Comparison of ENCODE assay signal across 14 cellular contexts in the genomic region with DNA sequence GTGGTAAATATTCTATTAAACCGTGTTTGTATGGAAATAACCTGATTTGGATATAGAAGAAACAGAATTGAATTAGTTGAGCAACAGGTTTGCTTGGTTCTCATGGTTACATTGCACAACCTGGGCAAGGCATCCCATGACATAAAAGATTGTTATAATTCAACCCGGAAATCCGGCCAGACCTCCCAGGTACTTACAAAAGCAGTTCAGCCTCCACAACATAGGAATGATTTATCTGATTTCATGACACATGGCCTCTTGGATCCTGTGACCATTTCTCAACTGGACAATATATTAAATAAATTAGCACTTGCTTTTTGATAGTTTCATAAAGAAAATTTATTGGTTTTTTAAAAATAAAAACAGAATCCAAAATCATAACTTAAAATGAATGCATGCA. TPM values are rescaled to one million over a fixed set of nuclear protein-coding genes. Genes with fewer than 3 reads are reported as not detected.
DNase-seq lines count a peak whose midpoint lies in the region; ATAC-seq, FAIRE-seq and TF ChIP-seq lines count a peak whose summit lies in the region.
"Had no signal": no experiment of that assay in that cellular context is flagged by ENCODE, and none has a peak within 500 bp of the region (broad histone marks: within the 10 kb centered on the region; RNA-seq: fewer than 3 reads in every experiment).

No MANE protein-coding gene starts in this region.

- peak; percentile 29 to 71; a peak in 2 of 4 replicates for TF ChIP-seq EP300 in HepG2 (IDR thresholded peaks at IDR 0.05; ENCODE audit: low read depth in 2 of 2, low read length in 2 of 2)
- TF ChIP-seq EP300 in HepG2 (CRISPR knock-in tag; IDR thresholded peaks at IDR 0.05; ENCODE audit: borderline replicate concordance): no peak

- H3K9ac ChIP-seq in MM.1S (ENCODE audit: low read length): no peak overlapping the region
- no peak overlapping the region for H3K9ac ChIP-seq in mammary epithelial cell (ENCODE audit: insufficient read depth, low read length)
- H3K9ac ChIP-seq in HepG2 (ENCODE audit: insufficient read depth, low read depth, low read length): no peak overlapping the region

- POLR2A ChIA-PET in HepG2 (lab: Yijun Ruan, JAX): interaction anchor here (2.1 kb wide), 1 partner anchor 54 kb away, joined by 5 read pairs; no protein-coding TSS in a partner anchor

- H2AFZ ChIP-seq in MM.1S (ENCODE audit: low read length) (no peak overlapping the region), mammary epithelial cell (ENCODE audit: low read depth, low read length) (no peak overlapping the region), HepG2 (ENCODE audit: low read length) (no peak overlapping the region)

- in situ Hi-C loops in mammary epithelial cell (cut with MboI; ENCODE audit: low sequenced_read_pairs in 2 of 2): no loop called here
- in situ Hi-C loops in HepG2 (cut with HindIII; ENCODE audit: extremely low pct_ligation_motif_present, low pct_unique_long_range_greater_than_20kb): no loop called here

- WGBS in mammary epithelial cell (ENCODE audit: low coverage, missing lambda C conversion rate): 0% methylated on average over 3 of the region's 3 CpGs
- 16% methylated on average over 3 of the region's 3 CpGs for WGBS in HepG2 (ENCODE audit: low lambda C conversion rate)

- H3K4me2 ChIP-seq in MM.1S (ENCODE audit: low read depth, low read length) (no peak overlapping the region), mammary epithelial cell (ENCODE audit: insufficient read depth, low read depth, low read length) (peak overlapping the region; percentile 5), HepG2 (ENCODE audit: low read depth, low read length) (no peak overlapping the region)

- H3K27me3 ChIP-seq in MM.1S (replicated peaks; ENCODE audit: insufficient read depth, low read length): no peaks in the 10 kb centered on the region
- H3K27me3 ChIP-seq in mammary epithelial cell (ENCODE audit: insufficient read depth, low read length): no peaks in the 10 kb centered on the region
- H3K27me3 ChIP-seq in HepG2 (ENCODE audit: control insufficient read depth in 1 of 2, insufficient read depth in 2 of 2, low read length in 2 of 2): no peaks in the 10 kb centered on the region

- peak overlapping the region; percentile 22; the same call in 1 of the 2 replicates for H3K27ac ChIP-seq in MM.1S (ENCODE audit: low read length)
- peak overlapping the region; percentile 58 for H3K27ac ChIP-seq in mammary epithelial cell (ENCODE audit: insufficient read depth, low read depth, low read length)
- H3K27ac ChIP-seq in HepG2 (ENCODE audit: extremely low read length, insufficient read depth, low read length): peak overlapping the region; percentile 62
- H3K27ac ChIP-seq: coronary artery had no signal

- TF ChIP-seq POLR2A in HepG2 (IDR thresholded peaks at IDR 0.05; ENCODE audit: insufficient read depth in 1 of 2, low read depth in 2 of 2, low read length in 2 of 2): no peak

- BruUV-seq in mammary epithelial cell (replicated peaks; lab: Mats Ljungman, UMichigan) (no TSS peak), HepG2 (replicated peaks; lab: Mats Ljungman, UMichigan) (no TSS peak)

- H4K20me1 ChIP-seq in MM.1S (ENCODE audit: insufficient read depth, low read length): no peaks in the 10 kb centered on the region
- no peaks in the 10 kb centered on the region for H4K20me1 ChIP-seq in mammary epithelial cell (ENCODE audit: insufficient read depth, low read length)
- no peaks in the 10 kb centered on the region for H4K20me1 ChIP-seq in HepG2 (ENCODE audit: insufficient read depth, low read length)

- no peak for FAIRE-seq in HepG2 (lab: Jason Lieb, UNC)
- FAIRE-seq in D721Med (lab: Jason Lieb, UNC): no peak

- no peaks in the 10 kb centered on the region for H3K36me3 ChIP-seq in MM.1S (replicated peaks; ENCODE audit: insufficient read depth, low read length)
- H3K36me3 ChIP-seq in mammary epithelial cell (ENCODE audit: insufficient read depth, low read length): no peaks in the 10 kb centered on the region
- no peaks in the 10 kb centered on the region for H3K36me3 ChIP-seq in HepG2 (replicated peaks in 1 of 2; ENCODE audit: control insufficient read depth in 1 of 2, insufficient read depth in 2 of 2, low read length in 2 of 2)

- H3K79me2 ChIP-seq in MM.1S (ENCODE audit: low read length) (no peaks in the 10 kb centered on the region), mammary epithelial cell (ENCODE audit: insufficient read depth, low read length) (no peaks in the 10 kb centered on the region), HepG2 (ENCODE audit: insufficient read depth, low read length) (no peaks in the 10 kb centered on the region)

- H3K4me3 ChIP-seq in MM.1S (ENCODE audit: low read length) (no peak overlapping the region), mammary epithelial cell (replicated peaks in 1 of 3; ENCODE audit: insufficient read depth in 1 of 3, low read depth in 2 of 3, low read length in 3 of 3) (no peak overlapping the region), HepG2 (replicated peaks in 1 of 3; ENCODE audit: insufficient read depth in 1 of 3, low read depth in 2 of 3, low read length in 3 of 3) (no peak overlapping the region)
- H3K4me3 ChIP-seq: coronary artery had no signal

- no peaks in the 10 kb centered on the region for H3K9me2 ChIP-seq in MM.1S (replicated peaks; ENCODE audit: insufficient read depth, low read length)

- intact Hi-C loops in mammary epithelial cell (cut with micrococcal nuclease) (loop anchor here (5.0 kb wide), 1 partner anchor 55 kb away; the partner anchor contains the start of gene PTPN12), HepG2 (cut with micrococcal nuclease; ENCODE audit: unreplicated experiment) (no loop called here)

- no peaks in the 10 kb centered on the region for H3F3A ChIP-seq in MM.1S (ENCODE audit: insufficient read depth, low read length)

- H3K4me1 ChIP-seq in MM.1S (ENCODE audit: low read length) (peaks cover 5% of the 10 kb centered on the region; the same call in 1 of the 2 replicates), mammary epithelial cell (ENCODE audit: insufficient read depth, low read length) (peaks cover 5% of the 10 kb centered on the region), HepG2 (ENCODE audit: insufficient read depth, low read length) (peaks cover 54% of the 10 kb centered on the region)

- TF ChIP-seq CTCF in MM.1S (IDR thresholded peaks at IDR 0.05; ENCODE audit: low read length) (no peak), mammary epithelial cell (conservative IDR thresholded peaks at IDR 0.05 in 1 of 2, IDR thresholded peaks at IDR 0.05 in 1 of 2; ENCODE audit: extremely low read depth in 1 of 2, insufficient read depth in 1 of 2, low read depth in 1 of 2, low read length in 2 of 2) (no peak), HepG2 (CRISPR knock-in tag; IDR thresholded peaks at IDR 0.05) (no peak), D721Med (IDR thresholded peaks at IDR 0.05; ENCODE audit: insufficient read depth, missing control alignments) (no peak)

- dilution Hi-C loops in mammary epithelial cell (cut with HindIII; ENCODE audit: low sequenced_read_pairs): no loop called here

- ATAC-seq in HepG2 (peak; percentile 24; the same call in 1 of the 3 replicates), HG03095 (IDR thresholded peaks at IDR 0.05; ENCODE audit: unreplicated experiment) (no peak)
- ATAC-seq: WTC11 had no signal

- DNase-seq in AG20443 (ENCODE audit: low spot score): peak; percentile 13
- DNase-seq in MM.1S: no peak
- peak; percentile 85 for DNase-seq in mammary epithelial cell
- DNase-seq in HepG2 (ENCODE audit: low spot score): peak; percentile 84
- no peak for DNase-seq in NCI-H2227 treated with DMSO at 0.1 percent for 48 hours (lab: John Stamatoyannopoulos, UW)
- DNase-seq in D721Med (ENCODE audit: insufficient read length, low spot score): no peak
- DNase-seq in NCI-H2107 treated with DMSO at 0.1 percent for 48 hours (lab: John Stamatoyannopoulos, UW; ENCODE audit: unreplicated experiment): no peak
- DNase-seq: activated effector memory CD4-positive, alpha-beta T cell treated with Interleukin-2 at 50 U/mL for 16 hours; naive B cell; NCI-H187; stimulated activated CD8-positive, alpha-beta memory T cell treated with anti-CD3 and anti-CD28 coated beads, Interleukin-4, amount 100 ng/mL, for 48 hours had no signal

- H3K9me3 ChIP-seq in MM.1S (replicated peaks; ENCODE audit: insufficient read depth, low read length) (no peaks in the 10 kb centered on the region), mammary epithelial cell (replicated peaks; ENCODE audit: insufficient read depth, low read length) (no peaks in the 10 kb centered on the region), HepG2 (ENCODE audit: low read length) (no peaks in the 10 kb centered on the region)

- TF ChIP-seq RAD21 in HepG2 (CRISPR knock-in tag; IDR thresholded peaks at IDR 0.05): no peak

- CTCF ChIA-PET in mammary epithelial cell (lab: Charles Lee; ENCODE audit: low non-redundant PET): no interaction called here
- CTCF ChIA-PET in HepG2 (lab: Yijun Ruan, JAX; ENCODE audit: low intra/inter-chr PET ratio, low total read pairs): no interaction called here

RNA-seq across cellular contexts. Expression of gene PTPN12, which starts 55.1 kb away (rescaled TPM):
- total RNA-seq in mammary epithelial cell (100 to 1,000 TPM in 1 of 2 donors, 10 to 100 TPM in 1; 71.0 to 102 TPM), HepG2 (2016; rRNA removed; fragmentation: Illumina TruSeq; extraction: Trizol) (22.9 and 35.3 TPM in 2 replicates)
- polyA plus RNA-seq in mammary epithelial cell (39.4 TPM), HepG2 (2011; rRNA removed) (56.7 and 56.8 TPM in 2 replicates)
- 149 TPM for polyA minus RNA-seq in mammary epithelial cell
- 32.8 and 40.0 TPM in 2 replicates for total RNA-seq in HepG2 (2016; cell fraction: cytosol; rRNA removed; fragmentation: Illumina TruSeq; extraction: Trizol; ENCODE audit: low read depth)
- total RNA-seq in HepG2 (2016; cell fraction: insoluble cytoplasmic fraction; rRNA removed; fragmentation: Illumina TruSeq; extraction: Trizol): 19.5 and 36.3 TPM in 2 replicates
- total RNA-seq in HepG2 (2016; cell fraction: membrane; rRNA removed; fragmentation: Illumina TruSeq; extraction: Trizol): 48.8 and 51.3 TPM in 2 replicates
- 44.6 and 48.2 TPM in 2 replicates for total RNA-seq in HepG2 (2016; cell fraction: nucleus; rRNA removed; fragmentation: Illumina TruSeq; extraction: Trizol)
- polyA plus RNA-seq in HepG2 (2011; cell fraction: cytosol; rRNA removed): 27.3 and 39.9 TPM in 2 replicates
- polyA plus RNA-seq in HepG2 (2011; cell fraction: nucleus; rRNA removed): 34.8 and 39.2 TPM in 2 replicates
- polyA plus RNA-seq in HepG2 (2012): 65.6 and 74.1 TPM in 2 replicates
- polyA plus RNA-seq in HepG2 (2016; cell fraction: cytosol; fragmentation: Illumina TruSeq; extraction: Trizol; ENCODE audit: low read depth): 16.9 and 18.5 TPM in 2 replicates
- 69.5 and 80.0 TPM in 2 replicates for polyA plus RNA-seq in HepG2 (2016; cell fraction: insoluble cytoplasmic fraction; fragmentation: Illumina TruSeq; extraction: Trizol; ENCODE audit: low read depth)
- polyA plus RNA-seq in HepG2 (2016; cell fraction: membrane; fragmentation: Illumina TruSeq; extraction: Trizol; ENCODE audit: low read depth): 53.8 and 63.6 TPM in 2 replicates
- polyA plus RNA-seq in HepG2 (2016; cell fraction: nucleus; fragmentation: Illumina TruSeq; extraction: Trizol; ENCODE audit: insufficient read depth, low read depth): 74.8 and 90.6 TPM in 2 replicates
- polyA minus RNA-seq in HepG2 (2011; rRNA and poly(A)+ RNA removed; ENCODE audit: low replicate concordance): 18.1 and 19.2 TPM in 2 replicates
- polyA minus RNA-seq in HepG2 (2011; cell fraction: cytosol; rRNA and poly(A)+ RNA removed): 20.2 and 25.3 TPM in 2 replicates
- polyA minus RNA-seq in HepG2 (2011; cell fraction: nucleus; rRNA and poly(A)+ RNA removed): 88.3 and 89.4 TPM in 2 replicates

Comparison
In these comparisons a context has a peak if more than half of its experiments do, and no peak if none do; other contexts are left out.
1. DNase-seq: peak in AG20443 (single experiment), mammary epithelial cell (single experiment) and HepG2 (single experiment); none in MM.1S (single experiment), NCI-H2227 treated with DMSO at 0.1 percent for 48 hours (single experiment), D721Med (single experiment) and NCI-H2107 treated with DMSO at 0.1 percent for 48 hours (single experiment).
2. Peak in every context shown above with its lines, with median percentiles within 50 percentile points of each other: H3K27ac ChIP-seq.